1 cellular context compared by ENCODE assay signal in genomic region chr5:143119301-143119769, GRCh38.
TF ChIP-seq lines count a peak whose summit lies in the region.

No MANE protein-coding gene starts in this region.

TF ChIP-seq in GM23338, 12 proteins besides CTCF, POLR2A, EP300 and RAD21 (continued from another document):
- TF ChIP-seq ZNF462 (CRISPR knock-in tag; IDR thresholded peaks at IDR 0.05) (no peak), CREB1 (CRISPR knock-in tag; IDR thresholded peaks at IDR 0.05; ENCODE audit: low read depth) (no peak), STAT1 (IDR thresholded peaks at IDR 0.05; ENCODE audit: unreplicated experiment) (no peak), ETS1 (IDR thresholded peaks at IDR 0.05) (no peak), ZNF114 (CRISPR knock-in tag; IDR thresholded peaks at IDR 0.05) (no peak), EZH2 (IDR thresholded peaks at IDR 0.05; ENCODE audit: low read depth, unreplicated experiment) (no peak), JUNB (IDR thresholded peaks at IDR 0.05; ENCODE audit: unreplicated experiment) (no peak)
